ENCODE assay signal across 21 cellular contexts in genomic region chr14:73105050-73105449, GRCh38. TPM values are rescaled to one million over a fixed set of nuclear protein-coding genes. Genes with fewer than 3 reads are reported as not detected.
DNase-seq lines count a peak whose midpoint lies in the region; ATAC-seq lines count a peak whose summit lies in the region.
"Had no signal": no experiment of that assay in that cellular context is flagged by ENCODE, and none has a peak within 500 bp of the region (broad histone marks: within the 10 kb centered on the region; RNA-seq: fewer than 3 reads in every experiment).

No MANE protein-coding gene starts in this region.

- intact Hi-C loops in activated CD4-positive, alpha-beta T cell treated with anti-CD3 and anti-CD28 coated beads, Interleukin-2, amount 10 ng/mL, durations not matched to agents 24 days and 14 days (cut with micrococcal nuclease): no loop called here

- H3K4me1 Mint-ChIP-seq in activated CD4-positive, alpha-beta T cell treated with anti-CD3 and anti-CD28 coated beads, Interleukin-2, amount 10 ng/mL, durations not matched to agents 24 days and 14 days: no peaks in the 10 kb centered on the region
- peaks cover 3% of the 10 kb centered on the region for H3K4me1 Mint-ChIP-seq in T-helper 17 cell
- no peaks in the 10 kb centered on the region for H3K4me1 Mint-ChIP-seq in activated CD4-positive, alpha-beta memory T cell treated with anti-CD3 and anti-CD28 coated beads, Interleukin-2, amount 10 ng/mL, durations not matched to agents 7 days and 5 days

- H3K27me3 Mint-ChIP-seq in activated CD4-positive, alpha-beta T cell treated with anti-CD3 and anti-CD28 coated beads, Interleukin-2, amount 10 ng/mL, durations not matched to agents 24 days and 14 days: no peaks in the 10 kb centered on the region
- no peaks in the 10 kb centered on the region for H3K27me3 Mint-ChIP-seq in T-helper 17 cell
- H3K27me3 Mint-ChIP-seq in activated CD4-positive, alpha-beta memory T cell treated with anti-CD3 and anti-CD28 coated beads, Interleukin-2, amount 10 ng/mL, durations not matched to agents 7 days and 5 days: no peaks in the 10 kb centered on the region
- H3K27me3 Mint-ChIP-seq: CD4-positive, CD25-positive, alpha-beta regulatory T cell had no signal

- ATAC-seq in T-helper 17 cell (no peak), left lobe of liver (peak; percentile 55), GM18511 (IDR thresholded peaks at IDR 0.05; ENCODE audit: unreplicated experiment) (no peak), GM19023 (IDR thresholded peaks at IDR 0.05; ENCODE audit: unreplicated experiment) (no peak)

- H3K9me3 Mint-ChIP-seq in activated CD4-positive, alpha-beta T cell treated with anti-CD3 and anti-CD28 coated beads, Interleukin-2, amount 10 ng/mL, durations not matched to agents 24 days and 14 days: no peaks in the 10 kb centered on the region
- no peaks in the 10 kb centered on the region for H3K9me3 Mint-ChIP-seq in activated CD4-positive, alpha-beta memory T cell treated with anti-CD3 and anti-CD28 coated beads, Interleukin-2, amount 10 ng/mL, durations not matched to agents 7 days and 5 days
- H3K9me3 Mint-ChIP-seq: CD4-positive, CD25-positive, alpha-beta regulatory T cell had no signal

- H3K4me3 Mint-ChIP-seq in activated CD4-positive, alpha-beta T cell treated with anti-CD3 and anti-CD28 coated beads, Interleukin-2, amount 10 ng/mL, durations not matched to agents 24 days and 14 days: no peak overlapping the region
- H3K4me3 Mint-ChIP-seq in T-helper 17 cell: no peak overlapping the region
- no peak overlapping the region for H3K4me3 Mint-ChIP-seq in activated CD4-positive, alpha-beta memory T cell treated with anti-CD3 and anti-CD28 coated beads, Interleukin-2, amount 10 ng/mL, durations not matched to agents 7 days and 5 days
- H3K4me3 Mint-ChIP-seq: CD4-positive, CD25-positive, alpha-beta regulatory T cell had no signal

- no peaks in the 10 kb centered on the region for H3K9me3 ChIP-seq in T-helper 17 cell (ENCODE audit: control insufficient read depth, low read length, poor library complexity, severe bottlenecking)
- H3K9me3 ChIP-seq: BE2C, HAP-1, Peyer's patch, SJSA1 had no signal

- DNase-seq in activated CD4-positive, alpha-beta T cell treated with anti-CD3 and anti-CD28 coated beads, Interleukin-2, amount 10 ng/mL, durations not matched to agents 24 days and 14 days: peak; percentile 38
- DNase-seq in activated CD4-positive, alpha-beta T cell treated with anti-CD3 and anti-CD28 coated beads for 4 hours: no peak
- DNase-seq in T-helper 17 cell: no peak
- no peak for DNase-seq in left lobe of liver (ENCODE audit: low spot score)
- no peak for DNase-seq in activated CD4-positive, alpha-beta memory T cell treated with anti-CD3 and anti-CD28 coated beads, Interleukin-2, amount 10 ng/mL, durations not matched to agents 7 days and 5 days
- no peak for DNase-seq in GM03348 (ENCODE audit: low spot score)
- DNase-seq: 8988T; BE2C; CD4-positive, CD25-positive, alpha-beta regulatory T cell; DMS153; IMR-90; NCI-H1436; NCI-H2029 treated with DMSO at 0.1 percent for 48 hours; NCI-H2171; NCI-H69; Peyer's patch; SW 1271 had no signal

- CTCF ChIA-PET in activated CD4-positive, alpha-beta memory T cell treated with anti-CD3 and anti-CD28 coated beads, Interleukin-2, amount 10 ng/mL, durations not matched to agents 7 days and 5 days (lab: Charles Lee): interaction anchor here (0.7 to 1.1 kb wide), 2 partner anchors 11 to 12 kb away, joined by 3 read pairs; no protein-coding TSS in a partner anchor

- no peak overlapping the region for H3K27ac Mint-ChIP-seq in activated CD4-positive, alpha-beta T cell treated with anti-CD3 and anti-CD28 coated beads, Interleukin-2, amount 10 ng/mL, durations not matched to agents 24 days and 14 days
- H3K27ac Mint-ChIP-seq in T-helper 17 cell: peak overlapping the region; percentile 75
- H3K27ac Mint-ChIP-seq in activated CD4-positive, alpha-beta memory T cell treated with anti-CD3 and anti-CD28 coated beads, Interleukin-2, amount 10 ng/mL, durations not matched to agents 7 days and 5 days: no peak overlapping the region

- POLR2A ChIA-PET in activated CD4-positive, alpha-beta memory T cell treated with anti-CD3 and anti-CD28 coated beads, Interleukin-2, amount 10 ng/mL, durations not matched to agents 7 days and 5 days (lab: Charles Lee): no interaction called here

- H3K36me3 Mint-ChIP-seq in activated CD4-positive, alpha-beta T cell treated with anti-CD3 and anti-CD28 coated beads, Interleukin-2, amount 10 ng/mL, durations not matched to agents 24 days and 14 days (ENCODE audit: low read depth): peaks cover 59% of the 10 kb centered on the region
- peaks cover 12% of the 10 kb centered on the region for H3K36me3 Mint-ChIP-seq in T-helper 17 cell (ENCODE audit: low read depth)
- H3K36me3 Mint-ChIP-seq in activated CD4-positive, alpha-beta memory T cell treated with anti-CD3 and anti-CD28 coated beads, Interleukin-2, amount 10 ng/mL, durations not matched to agents 7 days and 5 days (ENCODE audit: low read depth): peaks cover 73% of the 10 kb centered on the region

RNA-seq across cellular contexts. Expression of gene PSEN1, which starts 31.3 kb away (rescaled TPM):
- total RNA-seq in activated CD4-positive, alpha-beta T cell treated with anti-CD3 and anti-CD28 coated beads, Interleukin-2, amount 10 ng/mL, durations not matched to agents 24 days and 14 days: 34.1 and 39.1 TPM in 2 replicates
- 10 to 100 TPM; 31.6 to 32.1 TPM for total RNA-seq in T-helper 17 cell
- total RNA-seq in left lobe of liver: 22.8 TPM
- total RNA-seq in activated CD4-positive, alpha-beta memory T cell treated with anti-CD3 and anti-CD28 coated beads, Interleukin-2, amount 10 ng/mL, durations not matched to agents 7 days and 5 days: 10 to 100 TPM; 41.8 to 44.5 TPM

RNA-seq across cellular contexts. Expression of gene RBM25, which starts 46.7 kb away (rescaled TPM):
- 127 and 131 TPM in 2 replicates for total RNA-seq in activated CD4-positive, alpha-beta T cell treated with anti-CD3 and anti-CD28 coated beads, Interleukin-2, amount 10 ng/mL, durations not matched to agents 24 days and 14 days
- 100 to 1,000 TPM; 156 to 168 TPM for total RNA-seq in T-helper 17 cell
- total RNA-seq in left lobe of liver: 21.7 TPM
- total RNA-seq in activated CD4-positive, alpha-beta memory T cell treated with anti-CD3 and anti-CD28 coated beads, Interleukin-2, amount 10 ng/mL, durations not matched to agents 7 days and 5 days: 10 to 100 TPM; 86.9 TPM
